11 cellular contexts compared by ENCODE assay signal in genomic region chr10:32963102-32963501, GRCh38. TPM values are rescaled to one million over a fixed set of nuclear protein-coding genes. Genes with fewer than 3 reads are reported as not detected.
DNase-seq lines count a peak whose midpoint lies in the region; ATAC-seq, FAIRE-seq and TF ChIP-seq lines count a peak whose summit lies in the region.
"Had no signal": no experiment of that assay in that cellular context is flagged by ENCODE, and none has a peak within 500 bp of the region (broad histone marks: within the 10 kb centered on the region; RNA-seq: fewer than 3 reads in every experiment).

No MANE protein-coding gene starts in this region.

- H3K27ac ChIP-seq in right atrium auricular region (peak overlapping the region; percentile 79 to 98), ascending aorta (peak overlapping the region; percentile 97 to 99), keratinocyte (ENCODE audit: control insufficient read depth, insufficient read depth, low read length) (peak overlapping the region; percentile 83), uterus (peak overlapping the region; percentile 74 to 86)
- H3K27ac ChIP-seq: C4-2B had no signal

- no peak overlapping the region for H3K4me3 ChIP-seq in right atrium auricular region
- peak overlapping the region in 1 of 2 donors; percentile 42 for H3K4me3 ChIP-seq in ascending aorta
- H3K4me3 ChIP-seq in keratinocyte (ENCODE audit: control insufficient read depth in 2 of 3, extremely low read depth in 1 of 3, insufficient read depth in 2 of 3, low read depth in 1 of 3, low read length in 3 of 3), result peak overlapping the region in 2 of 3 experiments; percentile 32 to 62
- H3K4me3 ChIP-seq in uterus, result no peak overlapping the region

- ATAC-seq in HG03175 (IDR thresholded peaks at IDR 0.05; ENCODE audit: unreplicated experiment), result no peak

- DNase-seq in right atrium auricular region (ENCODE audit: low spot score) (no peak), cardiac septum (ENCODE audit: low spot score) (no peak), ascending aorta (ENCODE audit: low spot score in 2 of 2) (no peak), keratinocyte (ENCODE audit: low read depth, low spot score) (no peak), uterus (no peak), HPDE6-E6E7 (ENCODE audit: extremely low spot score) (no peak)
- DNase-seq in activated CD4-positive, alpha-beta T cell treated with anti-CD3 and anti-CD28 coated beads for 1 hour, result no peak
- DNase-seq: NCI-H2107 had no signal

- H4K20me1 ChIP-seq in keratinocyte (ENCODE audit: control insufficient read depth, extremely low read depth, insufficient read depth, low read length), result no peaks in the 10 kb centered on the region

- TF ChIP-seq CTCF in right atrium auricular region (IDR thresholded peaks at IDR 0.05) (no peak), ascending aorta (IDR thresholded peaks at IDR 0.05) (no peak), keratinocyte (optimal IDR thresholded peaks at IDR 0.05 in 1 of 3, IDR thresholded peaks at IDR 0.05 in 1 of 3, conservative IDR thresholded peaks at IDR 0.05 in 1 of 3; ENCODE audit: extremely low read depth in 1 of 3, insufficient read depth in 2 of 3, low read length in 3 of 3) (no peak), uterus (IDR thresholded peaks at IDR 0.05) (no peak)

- H2AFZ ChIP-seq in keratinocyte (ENCODE audit: control insufficient read depth, low read length), result peak overlapping the region; percentile 7

- dilution Hi-C loops in keratinocyte (cut with MboI; ENCODE audit: extremely low pct_ligation_motif_present, low sequenced_read_pairs), result no loop called here

- H3K36me3 ChIP-seq in right atrium auricular region (no peaks in the 10 kb centered on the region), ascending aorta (no peaks in the 10 kb centered on the region), keratinocyte (ENCODE audit: control insufficient read depth in 2 of 2, extremely low read depth in 1 of 2, insufficient read depth in 2 of 2, low read length in 2 of 2) (no peaks in the 10 kb centered on the region), uterus (no peaks in the 10 kb centered on the region)

- H3K9ac ChIP-seq in keratinocyte (ENCODE audit: control insufficient read depth, extremely low read depth, insufficient read depth, low read length), result peak overlapping the region; percentile 66

- no peak for TF ChIP-seq POLR2A in uterus (IDR thresholded peaks at IDR 0.05)

- H3K4me1 ChIP-seq in right atrium auricular region, result peaks cover 0 to 40% of the 10 kb centered on the region in 2 donors
- H3K4me1 ChIP-seq in ascending aorta, result peaks cover 0 to 35% of the 10 kb centered on the region in 2 donors
- H3K4me1 ChIP-seq in keratinocyte (ENCODE audit: control insufficient read depth, extremely low read depth, insufficient read depth, low read length), result peaks cover 26% of the 10 kb centered on the region
- no peaks in the 10 kb centered on the region for H3K4me1 ChIP-seq in uterus

- no peaks in the 10 kb centered on the region for H3K9me1 ChIP-seq in keratinocyte (ENCODE audit: control insufficient read depth, extremely low read depth, insufficient read depth, low read length)

- peak overlapping the region; percentile 92 for H3K4me2 ChIP-seq in keratinocyte (ENCODE audit: control insufficient read depth, extremely low read depth, insufficient read depth, low read depth, low read length)

- H3K27me3 ChIP-seq in right atrium auricular region (no peaks in the 10 kb centered on the region), ascending aorta (no peaks in the 10 kb centered on the region), keratinocyte (ENCODE audit: control insufficient read depth, extremely low read depth, insufficient read depth, low read length) (no peaks in the 10 kb centered on the region), uterus (no peaks in the 10 kb centered on the region)

- FAIRE-seq in keratinocyte (lab: Jason Lieb, UNC), result no peak
- FAIRE-seq: colon had no signal

- intact Hi-C loops in cardiac septum (cut with DNase I), result loop anchor here (2.0 kb wide), 1 partner anchor 18 kb away; no protein-coding TSS in a partner anchor
- intact Hi-C loops in ascending aorta (cut with DNase I), result no loop called here
- intact Hi-C loops in uterus (cut with DNase I; ENCODE audit: low total_unique reads), result no loop called here

- H3K79me2 ChIP-seq in keratinocyte (ENCODE audit: control insufficient read depth, insufficient read depth, low read length), result peaks cover 32% of the 10 kb centered on the region

- H3K9me3 ChIP-seq in right atrium auricular region, result no peaks in the 10 kb centered on the region
- no peaks in the 10 kb centered on the region for H3K9me3 ChIP-seq in ascending aorta
- H3K9me3 ChIP-seq in keratinocyte (ENCODE audit: control insufficient read depth, low read depth, low read length), result no peaks in the 10 kb centered on the region
- no peaks in the 10 kb centered on the region for H3K9me3 ChIP-seq in uterus

RNA-seq across cellular contexts. Expression of gene ITGB1, which starts 5.1 kb away (rescaled TPM):
- total RNA-seq in right atrium auricular region (1,000 to 10,000 TPM in 1 of 2 donors, 100 to 1,000 TPM in 1; 454 to 1,054 TPM), cardiac septum (715 TPM), ascending aorta (569 TPM), uterus (1,000 to 10,000 TPM in 1 of 4 donors, 100 to 1,000 TPM in 3; 484 to 1,046 (median 601) TPM)
- 1,026 to 1,445 TPM (median 1,030 TPM) in 3 replicates for polyA plus RNA-seq in keratinocyte
- 511 TPM for polyA plus RNA-seq in keratinocyte (2011; ENCODE audit: low read depth)
- 420 and 664 TPM in 2 replicates for polyA plus RNA-seq in keratinocyte (2011; cell fraction: cytosol; rRNA removed)
- polyA plus RNA-seq in keratinocyte (2011; cell fraction: nucleus; rRNA removed), result 1,436 and 2,106 TPM in 2 replicates
- polyA plus RNA-seq in keratinocyte (2012; ENCODE audit: low replicate concordance), result 328 and 1,010 TPM in 2 replicates
- polyA minus RNA-seq in keratinocyte, result 361 to 979 TPM (median 522 TPM) in 3 replicates
- polyA minus RNA-seq in keratinocyte (2011; cell fraction: cytosol; rRNA and poly(A)+ RNA removed), result 475 TPM
- 1,567 and 2,524 TPM in 2 replicates for polyA minus RNA-seq in keratinocyte (2011; cell fraction: nucleus; rRNA and poly(A)+ RNA removed)

Comparison
In these comparisons a context has a peak if more than half of its experiments do, and no peak if none do; other contexts are left out.
1. H3K4me3 ChIP-seq: peak in keratinocyte (2 of 3); none in right atrium auricular region (0 of 2) and uterus (0 of 2).
2. Peak in every context shown above with its lines, with median percentiles within 50 percentile points of each other: H3K27ac ChIP-seq.